ENCODE assay signal across 8 cellular contexts in the genomic region with DNA sequence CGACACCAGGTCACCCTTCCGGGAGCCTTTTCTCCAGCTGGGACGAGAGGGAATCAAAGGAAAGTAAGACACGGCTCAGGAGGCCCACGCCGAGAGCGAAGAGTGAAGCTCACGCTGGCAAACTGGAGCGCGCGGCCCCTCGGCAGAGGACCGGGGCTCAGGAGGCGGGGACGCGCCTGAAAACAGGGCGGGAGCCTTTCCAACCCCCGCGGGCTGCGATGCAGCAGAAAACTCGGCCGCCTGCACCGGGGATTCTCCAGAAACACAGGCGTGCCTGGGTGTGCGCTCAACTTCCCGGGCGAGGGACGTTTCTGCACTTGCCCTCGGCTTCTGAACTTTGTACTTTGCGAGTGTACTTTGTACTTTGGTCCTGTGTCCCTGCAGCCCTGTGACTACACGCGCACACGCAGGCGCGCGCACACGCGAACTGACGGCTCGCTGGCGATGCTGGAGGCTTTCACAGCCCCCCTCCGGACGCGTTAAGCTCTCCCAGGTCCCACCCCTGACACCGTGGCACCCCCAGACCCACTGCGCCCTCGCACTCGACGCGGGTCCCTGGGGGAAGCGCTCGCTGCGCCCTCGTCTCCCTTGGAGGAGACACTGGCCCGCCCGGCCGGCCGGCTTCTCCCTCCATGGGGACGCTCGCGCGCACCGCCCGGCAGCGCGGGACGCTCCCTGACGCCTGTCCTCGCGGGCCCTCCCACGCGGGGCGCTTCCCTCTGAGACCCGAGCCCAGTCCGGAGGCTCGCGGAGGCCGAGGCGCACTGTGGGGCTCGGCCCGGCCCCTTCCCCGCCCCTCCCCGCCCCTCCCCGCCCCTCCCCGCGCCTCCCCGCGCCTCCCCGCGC. TPM values are rescaled to one million over a fixed set of nuclear protein-coding genes. Genes with fewer than 3 reads are reported as not detected.
A peak's percentile ranks its signal among the peaks of the same experiment; 100 is the strongest.
DNase-seq lines count a peak whose midpoint lies in the region; ATAC-seq and TF ChIP-seq lines count a peak whose summit lies in the region.

No MANE protein-coding gene starts in this region.

- TF ChIP-seq POLR2A in uterus (IDR thresholded peaks at IDR 0.05) = no peak

- no peaks in the 10 kb centered on the region for H3K27me3 ChIP-seq in neuron (ENCODE audit: insufficient read depth, low read length)
- no peaks in the 10 kb centered on the region for H3K27me3 ChIP-seq in uterus

- no peaks in the 10 kb centered on the region for H3K36me3 ChIP-seq in neuron (ENCODE audit: insufficient read depth, low read length)
- H3K36me3 ChIP-seq in uterus = no peaks in the 10 kb centered on the region

- H3K4me1 ChIP-seq in neuron (ENCODE audit: insufficient read depth, low read length) = peaks cover 13% of the 10 kb centered on the region
- H3K4me1 ChIP-seq in uterus = peaks cover 0 to 4% of the 10 kb centered on the region in 2 donors

- TF ChIP-seq CTCF in AG09309 (IDR thresholded peaks at IDR 0.05; ENCODE audit: control insufficient read depth, insufficient read depth, low read depth, low read length, missing control alignments) (no peak), uterus (IDR thresholded peaks at IDR 0.05) (no peak)

- H2AFZ ChIP-seq in neuron (ENCODE audit: low read depth, low read length) = peak overlapping the region; percentile 94

- intact Hi-C loops in uterus (cut with DNase I; ENCODE audit: low total_unique reads) = no loop called here

- H3K4me3 ChIP-seq in AG09309 (ENCODE audit: control insufficient read depth, low read depth, low read length) (peak overlapping the region; percentile 74), neuron (ENCODE audit: low read length) (peak overlapping the region; percentile 82), uterus (peak overlapping the region; percentile 82 to 90)

- DNase-seq in AG09309 (ENCODE audit: low read depth) = no peak
- DNase-seq in RKO (ENCODE audit: low spot score) = peak; percentile 47
- peak; percentile 63 to 76 for DNase-seq in activated naive CD4-positive, alpha-beta T cell treated with anti-CD3 and anti-CD28 coated beads, Interleukin-2, amount 50 U/mL, for 72 hours (ENCODE audit: low spot score in 2 of 2)
- DNase-seq in glomerular visceral epithelial cell (ENCODE audit: extremely low spot score) = peak; percentile 49
- peak; percentile 52 to 69 for DNase-seq in uterus

- H3K9me3 Mint-ChIP-seq in activated naive CD4-positive, alpha-beta T cell treated with anti-CD3 and anti-CD28 coated beads, Interleukin-2, amount 50 U/mL, for 72 hours = no peaks in the 10 kb centered on the region

- H3K9me3 ChIP-seq in neuron (ENCODE audit: low read length) = peaks cover 2% of the 10 kb centered on the region
- no peaks in the 10 kb centered on the region for H3K9me3 ChIP-seq in uterus

- no peaks in the 10 kb centered on the region for H3K36me3 Mint-ChIP-seq in activated naive CD4-positive, alpha-beta T cell treated with anti-CD3 and anti-CD28 coated beads, Interleukin-2, amount 50 U/mL, for 72 hours

- no peak overlapping the region for H3K27ac Mint-ChIP-seq in activated naive CD4-positive, alpha-beta T cell treated with anti-CD3 and anti-CD28 coated beads, Interleukin-2, amount 50 U/mL, for 72 hours

- ATAC-seq in GM18868 (IDR thresholded peaks at IDR 0.05; ENCODE audit: unreplicated experiment) (peak; percentile 42), HG03139 (IDR thresholded peaks at IDR 0.05; ENCODE audit: unreplicated experiment) (peak; percentile 30)
- ATAC-seq in activated naive CD4-positive, alpha-beta T cell treated with anti-CD3 and anti-CD28 coated beads, Interleukin-2, amount 50 U/mL, for 72 hours = peak; percentile 59 to 75

- peak overlapping the region; percentile 76 to 89 for H3K27ac ChIP-seq in uterus

RNA-seq across cellular contexts. Expression of a gene that starts 0.6 kb away (rescaled TPM):
- total RNA-seq in activated naive CD4-positive, alpha-beta T cell treated with anti-CD3 and anti-CD28 coated beads, Interleukin-2, amount 50 U/mL, for 72 hours = 1 to 10 TPM; 3.9 to 5.6 TPM
- total RNA-seq in uterus = 1 to 10 TPM; 2.0 to 9.3 (median 6.7) TPM

RNA-seq across cellular contexts. Expression of a gene that starts 5.3 kb away (rescaled TPM):
- 10 to 100 TPM; 58.5 to 86.0 TPM for total RNA-seq in activated naive CD4-positive, alpha-beta T cell treated with anti-CD3 and anti-CD28 coated beads, Interleukin-2, amount 50 U/mL, for 72 hours
- 10 to 100 TPM; 28.2 to 48.8 (median 45.1) TPM for total RNA-seq in uterus

RNA-seq across cellular contexts. Expression of a gene that starts 15.5 kb away (rescaled TPM):
- total RNA-seq in activated naive CD4-positive, alpha-beta T cell treated with anti-CD3 and anti-CD28 coated beads, Interleukin-2, amount 50 U/mL, for 72 hours = 10 to 100 TPM; 39.8 to 65.0 TPM
- 10 to 100 TPM; 14.6 to 50.1 (median 32.6) TPM for total RNA-seq in uterus

RNA-seq across cellular contexts. Expression of a gene that starts 20.7 kb away (rescaled TPM):
- 10 to 100 TPM; 24.1 to 24.2 TPM for total RNA-seq in activated naive CD4-positive, alpha-beta T cell treated with anti-CD3 and anti-CD28 coated beads, Interleukin-2, amount 50 U/mL, for 72 hours
- total RNA-seq in uterus = 10 to 100 TPM in 1 of 4 donors, 1 to 10 TPM in 2, not detected in 1; 2.6 to 13.8 (median 2.9) TPM

RNA-seq across cellular contexts. Expression of a gene that starts 31.3 kb away (rescaled TPM):
- total RNA-seq in activated naive CD4-positive, alpha-beta T cell treated with anti-CD3 and anti-CD28 coated beads, Interleukin-2, amount 50 U/mL, for 72 hours = not detected
- not detected for total RNA-seq in uterus
